In genomic region chr14:99899578-99900178, GRCh38 we compare ENCODE assay signal across 1 cellular context.
TF ChIP-seq lines count a peak whose summit lies in the region.

No MANE protein-coding gene starts in this region.

TF ChIP-seq in SK-N-SH, 30 proteins besides CTCF, POLR2A, EP300 and RAD21 (continued from another document):
- TF ChIP-seq REST (IDR thresholded peaks at IDR 0.05; ENCODE audit: low read depth, low read length) = no peak
- no peak for TF ChIP-seq MXI1 (IDR thresholded peaks at IDR 0.05; ENCODE audit: low read depth, low read length)
- TF ChIP-seq EZH2phosphoT487 (IDR thresholded peaks at IDR 0.05; ENCODE audit: borderline replicate concordance, low read depth) = no peak
- no peak for TF ChIP-seq NFIC (IDR thresholded peaks at IDR 0.05; ENCODE audit: borderline replicate concordance)
- no peak for TF ChIP-seq CHD2 (IDR thresholded peaks at IDR 0.05; ENCODE audit: low read length, partially characterized antibody)
